1 cellular context compared by ENCODE assay signal in the genomic region with DNA sequence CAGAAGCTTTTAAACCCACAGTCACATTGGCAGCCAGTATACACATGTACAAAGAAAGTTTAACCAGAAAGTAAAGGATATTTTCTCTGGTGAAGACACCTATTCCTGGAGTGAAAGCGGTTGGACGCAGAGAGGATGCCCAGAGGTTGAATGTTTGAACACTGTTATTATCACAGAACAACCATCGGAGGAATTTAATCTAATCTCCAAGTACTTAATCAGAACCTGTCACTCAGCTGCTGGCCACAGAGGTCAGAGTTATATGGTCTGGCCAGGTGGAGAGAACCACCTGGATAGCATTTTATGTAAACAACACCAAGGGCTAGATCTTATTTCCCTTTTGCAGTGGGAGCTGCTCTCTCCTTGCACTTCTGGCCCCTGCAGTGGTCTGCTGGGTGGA.
TF ChIP-seq lines count a peak whose summit lies in the region.

No MANE protein-coding gene starts in this region.

TF ChIP-seq in K562, 482 proteins besides CTCF, POLR2A, EP300 and RAD21:
- TF ChIP-seq CBFA2T3 (IDR thresholded peaks at IDR 0.05) (0 out of 2 replicates have a peak, but pooled peaks have one; percentile 4), TEAD4 (IDR thresholded peaks at IDR 0.05; ENCODE audit: low read length) (0 out of 2 replicates have a peak, but pooled peaks have one; percentile 17), TEAD4 (CRISPR knock-in tag; IDR thresholded peaks at IDR 0.05; ENCODE audit: borderline replicate concordance) (no peak), KDM1A (IDR thresholded peaks at IDR 0.05) (0 out of 4 replicates have a peak, but pooled peaks of 1 of the 2 experiments have one; percentile 16), HNRNPLL (IDR thresholded peaks at IDR 0.05; ENCODE audit: low read depth, low read length, poor library complexity, severe bottlenecking) (no peak)
